ENCODE assay signal across 13 cellular contexts in genomic region chr3:66413151-66413751, GRCh38.
DNase-seq lines count a peak whose midpoint lies in the region; ATAC-seq lines count a peak whose summit lies in the region.
"Had no signal": no experiment of that assay in that cellular context is flagged by ENCODE, and none has a peak within 500 bp of the region (broad histone marks: within the 10 kb centered on the region; RNA-seq: fewer than 3 reads in every experiment).

No MANE protein-coding gene starts in this region.

- DNase-seq in stimulated activated CD4-positive, alpha-beta T cell treated with anti-CD3 and anti-CD28 coated beads, Interleukin-1b, Interleukin-23, amount 100 ng/mL, for 48 hours = peak; percentile 31
- DNase-seq in stimulated activated CD4-positive, alpha-beta T cell treated with anti-CD3 and anti-CD28 coated beads, Interleukin-4, amount 100 ng/mL, for 4 hours = no peak
- no peak for DNase-seq in activated T-helper 2 cell treated with anti-CD3 and anti-CD28 coated beads, Interferon-gamma antibody, Interleukin-2, Interleukin-4, amounts not matched to agents 10 μg/mL and 5 μg/mL and 100 μg/mL, durations not matched to agents 14 hours and 24 hours and 36 hours (ENCODE audit: low spot score)
- peak; percentile 59 for DNase-seq in iris pigment epithelial cell (ENCODE audit: low read depth)
- DNase-seq: Calu3; lower lobe of right lung; NCI-H446; stimulated activated CD4-positive, alpha-beta T cell treated with anti-CD3 and anti-CD28 coated beads, Interleukin-12 subunit alpha, Interleukin-12 subunit beta, amount 100 ng/mL, for 4 hours; testis had no signal

- no peaks in the 10 kb centered on the region for H3K9me3 Mint-ChIP-seq in activated T-helper 2 cell treated with anti-CD3 and anti-CD28 coated beads, Interferon-gamma antibody, Interleukin-2, Interleukin-4, amounts not matched to agents 10 μg/mL and 5 μg/mL and 100 μg/mL, durations not matched to agents 14 hours and 24 hours and 36 hours

- no peak overlapping the region for H3K4me3 Mint-ChIP-seq in activated T-helper 2 cell treated with anti-CD3 and anti-CD28 coated beads, Interferon-gamma antibody, Interleukin-2, Interleukin-4, amounts not matched to agents 10 μg/mL and 5 μg/mL and 100 μg/mL, durations not matched to agents 14 hours and 24 hours and 36 hours (ENCODE audit: low read depth)

- peaks cover 17% of the 10 kb centered on the region for H3K4me1 Mint-ChIP-seq in activated T-helper 2 cell treated with anti-CD3 and anti-CD28 coated beads, Interferon-gamma antibody, Interleukin-2, Interleukin-4, amounts not matched to agents 10 μg/mL and 5 μg/mL and 100 μg/mL, durations not matched to agents 14 hours and 24 hours and 36 hours (ENCODE audit: low read depth)

- H3K27me3 Mint-ChIP-seq in activated T-helper 2 cell treated with anti-CD3 and anti-CD28 coated beads, Interferon-gamma antibody, Interleukin-2, Interleukin-4, amounts not matched to agents 10 μg/mL and 5 μg/mL and 100 μg/mL, durations not matched to agents 14 hours and 24 hours and 36 hours (ENCODE audit: low read depth) = no peaks in the 10 kb centered on the region

- intact Hi-C loops in activated T-helper 2 cell treated with anti-CD3 and anti-CD28 coated beads, Interferon-gamma antibody, Interleukin-2, Interleukin-4, amounts not matched to agents 10 μg/mL and 5 μg/mL and 100 μg/mL, durations not matched to agents 14 hours and 24 hours and 36 hours (cut with micrococcal nuclease) = loop anchor here (5.0 kb wide), 1 partner anchor 49 kb away; no protein-coding TSS in a partner anchor

- H3K27ac Mint-ChIP-seq in activated T-helper 2 cell treated with anti-CD3 and anti-CD28 coated beads, Interferon-gamma antibody, Interleukin-2, Interleukin-4, amounts not matched to agents 10 μg/mL and 5 μg/mL and 100 μg/mL, durations not matched to agents 14 hours and 24 hours and 36 hours = peak overlapping the region; percentile 45

- H3K36me3 Mint-ChIP-seq in activated T-helper 2 cell treated with anti-CD3 and anti-CD28 coated beads, Interferon-gamma antibody, Interleukin-2, Interleukin-4, amounts not matched to agents 10 μg/mL and 5 μg/mL and 100 μg/mL, durations not matched to agents 14 hours and 24 hours and 36 hours (ENCODE audit: low read depth) = peaks cover 77% of the 10 kb centered on the region

- ATAC-seq in HG03175 (IDR thresholded peaks at IDR 0.05; ENCODE audit: unreplicated experiment) (no peak), GM18858 (IDR thresholded peaks at IDR 0.05; ENCODE audit: unreplicated experiment) (no peak), GM18498 (IDR thresholded peaks at IDR 0.05; ENCODE audit: unreplicated experiment) (no peak), HG03565 (IDR thresholded peaks at IDR 0.05; ENCODE audit: unreplicated experiment) (no peak)
- ATAC-seq: lower lobe of right lung had no signal

Comparison
In these comparisons a context has a peak if more than half of its experiments do, and no peak if none do; other contexts are left out.
1. DNase-seq: peak in stimulated activated CD4-positive, alpha-beta T cell treated with anti-CD3 and anti-CD28 coated beads, Interleukin-1b, Interleukin-23, amount 100 ng/mL, for 48 hours (single experiment) and iris pigment epithelial cell (single experiment); none in stimulated activated CD4-positive, alpha-beta T cell treated with anti-CD3 and anti-CD28 coated beads, Interleukin-4, amount 100 ng/mL, for 4 hours (0 of 2) and activated T-helper 2 cell treated with anti-CD3 and anti-CD28 coated beads, Interferon-gamma antibody, Interleukin-2, Interleukin-4, amounts not matched to agents 10 μg/mL and 5 μg/mL and 100 μg/mL, durations not matched to agents 14 hours and 24 hours and 36 hours (single experiment).